Comparison of ENCODE assay signal across 8 cellular contexts in genomic region chr1:18100493-18101063, GRCh38. TPM values are rescaled to one million over a fixed set of nuclear protein-coding genes. Genes with fewer than 3 reads are reported as not detected.
DNase-seq lines count a peak whose midpoint lies in the region; ATAC-seq, FAIRE-seq and TF ChIP-seq lines count a peak whose summit lies in the region.

No MANE protein-coding gene starts in this region.

- no peak for ATAC-seq in GM18498 (IDR thresholded peaks at IDR 0.05; ENCODE audit: unreplicated experiment)

- TF ChIP-seq CTCF in AG09309 (IDR thresholded peaks at IDR 0.05; ENCODE audit: control insufficient read depth, insufficient read depth, low read depth, low read length, missing control alignments) (peak; percentile 79), epithelial cell of proximal tubule (conservative IDR thresholded peaks at IDR 0.05; ENCODE audit: low read depth, low read length) (peak; percentile 78), tibial artery (IDR thresholded peaks at IDR 0.05) (peak; percentile 76 to 81)

- intact Hi-C loops in activated CD4-positive, alpha-beta T cell treated with anti-CD3 and anti-CD28 coated beads, Interleukin-2, amount 10 ng/mL, durations not matched to agents 24 days and 14 days (cut with micrococcal nuclease): loop anchor here (2.0 to 10.0 kb wide), 3 partner anchors 176 to 544 kb away; no protein-coding TSS in a partner anchor
- intact Hi-C loops in tibial artery (cut with DNase I; ENCODE audit: low total_unique reads): loop anchor here (5.0 kb wide), 2 partner anchors 438 to 608 kb away; no protein-coding TSS in a partner anchor

- no peaks in the 10 kb centered on the region for H3K9me3 ChIP-seq in tibial artery

- no peaks in the 10 kb centered on the region for H3K36me3 Mint-ChIP-seq in activated CD4-positive, alpha-beta T cell treated with anti-CD3 and anti-CD28 coated beads, Interleukin-2, amount 10 ng/mL, durations not matched to agents 24 days and 14 days (ENCODE audit: low read depth)

- peaks cover 0 to 43% of the 10 kb centered on the region in 2 donors for H3K27me3 ChIP-seq in tibial artery

- H3K4me1 ChIP-seq in tibial artery: peaks cover 0 to 4% (median 0%) of the 10 kb centered on the region in 4 donors

- H3K27ac Mint-ChIP-seq in activated CD4-positive, alpha-beta T cell treated with anti-CD3 and anti-CD28 coated beads, Interleukin-2, amount 10 ng/mL, durations not matched to agents 24 days and 14 days: no peak overlapping the region

- no peaks in the 10 kb centered on the region for H3K9me3 Mint-ChIP-seq in activated CD4-positive, alpha-beta T cell treated with anti-CD3 and anti-CD28 coated beads, Interleukin-2, amount 10 ng/mL, durations not matched to agents 24 days and 14 days

- peak; percentile 80 for FAIRE-seq in GM12892 (lab: Jason Lieb, UNC)

- DNase-seq in AG09309 (ENCODE audit: low read depth): peak; percentile 3
- no peak for DNase-seq in GM12892 (ENCODE audit: insufficient read length)
- DNase-seq in NCI-H2196 (lab: John Stamatoyannopoulos, UW; ENCODE audit: unreplicated experiment): peak; percentile 82
- DNase-seq in activated CD4-positive, alpha-beta T cell treated with anti-CD3 and anti-CD28 coated beads, Interleukin-2, amount 10 ng/mL, durations not matched to agents 24 days and 14 days: peak; percentile 82
- DNase-seq in epithelial cell of proximal tubule (ENCODE audit: low read depth): no peak
- DNase-seq in myocyte (ENCODE audit: low read depth): peak; percentile 41
- peak; percentile 81 to 85 for DNase-seq in tibial artery

- H3K4me3 Mint-ChIP-seq in activated CD4-positive, alpha-beta T cell treated with anti-CD3 and anti-CD28 coated beads, Interleukin-2, amount 10 ng/mL, durations not matched to agents 24 days and 14 days: no peak overlapping the region

- no peak for TF ChIP-seq POLR2A in GM12892 (IDR thresholded peaks at IDR 0.05; ENCODE audit: low read depth, low read length)

- H3K4me3 ChIP-seq in AG09309 (ENCODE audit: control insufficient read depth, low read depth, low read length): no peak overlapping the region
- no peak overlapping the region for H3K4me3 ChIP-seq in epithelial cell of proximal tubule (ENCODE audit: low read depth, low read length)
- no peak overlapping the region for H3K4me3 ChIP-seq in tibial artery

- peaks cover 2% of the 10 kb centered on the region for H3K27me3 Mint-ChIP-seq in activated CD4-positive, alpha-beta T cell treated with anti-CD3 and anti-CD28 coated beads, Interleukin-2, amount 10 ng/mL, durations not matched to agents 24 days and 14 days

- no peaks in the 10 kb centered on the region for H3K36me3 ChIP-seq in tibial artery

- H3K4me1 Mint-ChIP-seq in activated CD4-positive, alpha-beta T cell treated with anti-CD3 and anti-CD28 coated beads, Interleukin-2, amount 10 ng/mL, durations not matched to agents 24 days and 14 days: peaks cover 3% of the 10 kb centered on the region

- H3K27ac ChIP-seq in tibial artery: no peak overlapping the region

RNA-seq across cellular contexts. Expression of gene IGSF21, which starts 7.0 kb away (rescaled TPM):
- 0.25 TPM for polyA plus RNA-seq in GM12892 (2012; ENCODE audit: missing spikeins)
- not detected in 2 replicates for total RNA-seq in activated CD4-positive, alpha-beta T cell treated with anti-CD3 and anti-CD28 coated beads, Interleukin-2, amount 10 ng/mL, durations not matched to agents 24 days and 14 days
- total RNA-seq in epithelial cell of proximal tubule (not detected in 2 replicates), myocyte (not detected in 2 replicates)
- not detected for polyA plus RNA-seq in myocyte (2012)

Comparison
In these comparisons a context has a peak if more than half of its experiments do, and no peak if none do; other contexts are left out.
1. DNase-seq: peak in AG09309 (single experiment), NCI-H2196 (single experiment), activated CD4-positive, alpha-beta T cell treated with anti-CD3 and anti-CD28 coated beads, Interleukin-2, amount 10 ng/mL, durations not matched to agents 24 days and 14 days (single experiment), myocyte (single experiment) and tibial artery (2 of 2); none in GM12892 (single experiment) and epithelial cell of proximal tubule (single experiment).
2. Peak in every context shown above with its lines, with median percentiles within 50 percentile points of each other: CTCF ChIP-seq.